Comparison of ENCODE assay signal across 9 cellular contexts in the genomic region with DNA sequence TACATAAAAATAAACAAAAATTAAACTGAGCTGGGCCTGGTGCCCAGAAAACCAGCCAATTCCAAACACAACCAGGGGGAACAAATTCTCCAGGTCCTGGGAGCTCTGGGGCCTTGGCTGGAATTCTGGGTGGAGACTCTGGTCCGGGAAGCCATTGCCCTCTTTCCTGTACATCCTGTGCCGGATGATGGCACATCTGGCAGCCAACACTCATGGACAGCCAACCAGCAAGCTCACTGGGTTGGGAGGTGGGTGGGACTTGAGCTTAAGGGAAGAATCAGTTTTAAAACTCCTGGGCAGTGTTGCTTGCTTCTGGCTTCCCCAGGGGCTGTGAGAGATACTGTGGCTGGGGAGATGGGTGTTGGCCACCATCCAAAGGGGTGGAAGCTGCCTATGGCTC. TPM values are rescaled to one million over a fixed set of nuclear protein-coding genes. Genes with fewer than 3 reads are reported as not detected.
A peak's percentile ranks its signal among the peaks of the same experiment; 100 is the strongest.
DNase-seq lines count a peak whose midpoint lies in the region; ATAC-seq and FAIRE-seq lines count a peak whose summit lies in the region.
"Had no signal": no experiment of that assay in that cellular context is flagged by ENCODE, and none has a peak within 500 bp of the region (broad histone marks: within the 10 kb centered on the region; RNA-seq: fewer than 3 reads in every experiment).

No MANE protein-coding gene starts in this region.

- no peaks in the 10 kb centered on the region for H3K27me3 ChIP-seq in aorta (ENCODE audit: control insufficient read depth in 1 of 2, insufficient read depth in 2 of 2, low read length in 1 of 2)

- no peak for FAIRE-seq in urothelium cell line (lab: Jason Lieb, UNC)

- H3K4me1 ChIP-seq in aorta (ENCODE audit: control insufficient read depth in 1 of 2, insufficient read depth in 2 of 2, low read length in 2 of 2): no peaks in the 10 kb centered on the region

- 22 to 25% methylated on average over 2 of the region's 2 CpGs for WGBS in aorta, 2 donors

- no peaks in the 10 kb centered on the region for H3K36me3 ChIP-seq in aorta (ENCODE audit: control insufficient read depth in 1 of 2, insufficient read depth in 2 of 2, low read length in 1 of 2)

- H3K27ac ChIP-seq in aorta (ENCODE audit: low read depth in 1 of 2, low read length in 2 of 2): no peak overlapping the region

- H3K9me3 ChIP-seq in aorta (ENCODE audit: control insufficient read depth, low read length): no peaks in the 10 kb centered on the region

- peak; percentile 26 for ATAC-seq in Right ventricle myocardium inferior
- ATAC-seq in aorta (ENCODE audit: low FRiP score): peak; percentile 13

- no peak for DNase-seq in Right ventricle myocardium inferior (ENCODE audit: missing footprints)
- no peak for DNase-seq in cardiac septum (ENCODE audit: low spot score)
- peak; percentile 44 for DNase-seq in dedifferentiated amniotic fluid mesenchymal stem cell (ENCODE audit: extremely low spot score)
- peak; percentile 43 for DNase-seq in medulla oblongata (ENCODE audit: extremely low spot score)
- DNase-seq in aorta: peak in 1 of 2 donors; percentile 68
- no peak for DNase-seq in NCI-H345 treated with DMSO at 0.1 percent for 48 hours (lab: John Stamatoyannopoulos, UW; ENCODE audit: unreplicated experiment)
- no peak for DNase-seq in middle frontal gyrus (ENCODE audit: extremely low spot score, low spot score)
- no peak for DNase-seq in urothelium cell line (ENCODE audit: low spot score)
- DNase-seq: T1000 had no signal

- no peak overlapping the region for H3K4me3 ChIP-seq in aorta (ENCODE audit: low read length in 2 of 2)

- intact Hi-C loops in Right ventricle myocardium inferior (cut with DNase I): loop anchor here (2.0 kb wide), 1 partner anchor 15 kb away; no protein-coding TSS in a partner anchor
- intact Hi-C loops in cardiac septum (cut with DNase I): no loop called here
- intact Hi-C loops in aorta (cut with DNase I): no loop called here

RNA-seq across cellular contexts. Expression of gene PCDH1, which starts 56.1 kb away (rescaled TPM):
- total RNA-seq in Right ventricle myocardium inferior (21.0 TPM), cardiac septum (16.9 TPM), aorta (10 to 100 TPM; 29.4 to 41.9 TPM)
- polyA plus RNA-seq in aorta: 1 to 10 TPM; 1.4 to 2.5 TPM

Comparison
In these comparisons a context has a peak if more than half of its experiments do, and no peak if none do; other contexts are left out.
1. DNase-seq: peak in dedifferentiated amniotic fluid mesenchymal stem cell (single experiment) and medulla oblongata (single experiment); none in Right ventricle myocardium inferior (single experiment), cardiac septum (single experiment), NCI-H345 treated with DMSO at 0.1 percent for 48 hours (single experiment), middle frontal gyrus (single experiment) and urothelium cell line (single experiment).